Comparison of ENCODE assay signal across 21 cellular contexts in genomic region chr12:130982565-130983225, GRCh38. TPM values are rescaled to one million over a fixed set of nuclear protein-coding genes. Genes with fewer than 3 reads are reported as not detected.
DNase-seq lines count a peak whose midpoint lies in the region; ATAC-seq, FAIRE-seq and TF ChIP-seq lines count a peak whose summit lies in the region.
"Had no signal": no experiment of that assay in that cellular context is flagged by ENCODE, and none has a peak within 500 bp of the region (broad histone marks: within the 10 kb centered on the region; RNA-seq: fewer than 3 reads in every experiment).

No MANE protein-coding gene starts in this region.

- H2AFZ ChIP-seq in HepG2 (ENCODE audit: low read length): no peak overlapping the region

- no peak for TF ChIP-seq CTCF in HepG2 (CRISPR knock-in tag; IDR thresholded peaks at IDR 0.05)
- no peak for TF ChIP-seq CTCF in right lobe of liver (IDR thresholded peaks at IDR 0.05)
- no peak for TF ChIP-seq CTCF in endodermal cell (conservative IDR thresholded peaks at IDR 0.05)
- TF ChIP-seq CTCF in lower lobe of right lung (IDR thresholded peaks at IDR 0.05): no peak
- TF ChIP-seq CTCF in left lung (IDR thresholded peaks at IDR 0.05): no peak

- CTCF ChIA-PET in HepG2 (lab: Yijun Ruan, JAX; ENCODE audit: low intra/inter-chr PET ratio, low total read pairs): no interaction called here

- no peaks in the 10 kb centered on the region for H3K79me2 ChIP-seq in HepG2 (ENCODE audit: insufficient read depth, low read length)

- H3K4me3 Mint-ChIP-seq in endodermal cell: no peak overlapping the region
- H3K4me3 Mint-ChIP-seq: CD4-positive, alpha-beta memory T cell; HFFc6 had no signal

- BruUV-seq in HepG2 (replicated peaks; lab: Mats Ljungman, UMichigan): no TSS peak

- H3K36me3 Mint-ChIP-seq in endodermal cell (ENCODE audit: low read depth): no peaks in the 10 kb centered on the region
- H3K36me3 Mint-ChIP-seq: CD4-positive, alpha-beta memory T cell had no signal

- in situ Hi-C loops in HepG2 (cut with HindIII; ENCODE audit: extremely low pct_ligation_motif_present, low pct_unique_long_range_greater_than_20kb): no loop called here

- no peaks in the 10 kb centered on the region for H3K9me3 Mint-ChIP-seq in endodermal cell

- intact Hi-C loops in HepG2 (cut with micrococcal nuclease; ENCODE audit: unreplicated experiment): loop anchor here (1.0 to 5.0 kb wide), 2 partner anchors 30 to 65 kb away; no protein-coding TSS in a partner anchor
- intact Hi-C loops in right lobe of liver (cut with DNase I): no loop called here
- intact Hi-C loops in lower lobe of right lung (cut with DNase I): no loop called here
- intact Hi-C loops in left lung (cut with DNase I): no loop called here

- H3K36me3 ChIP-seq in HepG2 (replicated peaks in 1 of 2; ENCODE audit: control insufficient read depth in 1 of 2, insufficient read depth in 2 of 2, low read length in 2 of 2): no peaks in the 10 kb centered on the region
- H3K36me3 ChIP-seq in right lobe of liver: no peaks in the 10 kb centered on the region
- H3K36me3 ChIP-seq in endodermal cell (ENCODE audit: control insufficient read depth, insufficient read depth, low read length): no peaks in the 10 kb centered on the region
- H3K36me3 ChIP-seq in lower lobe of right lung: peaks cover 18% of the 10 kb centered on the region
- H3K36me3 ChIP-seq in MG63: no peaks in the 10 kb centered on the region
- peaks cover 0 to 5% of the 10 kb centered on the region in 2 donors for H3K36me3 ChIP-seq in left lung

- H3K27me3 ChIP-seq in HepG2 (ENCODE audit: control insufficient read depth in 1 of 2, insufficient read depth in 2 of 2, low read length in 2 of 2) (no peaks in the 10 kb centered on the region), right lobe of liver (no peaks in the 10 kb centered on the region), endodermal cell (ENCODE audit: control insufficient read depth, insufficient read depth, low read length, poor library complexity, severe bottlenecking) (no peaks in the 10 kb centered on the region), lower lobe of right lung (ENCODE audit: low read depth) (no peaks in the 10 kb centered on the region), MG63 (no peaks in the 10 kb centered on the region), left lung (no peaks in the 10 kb centered on the region)

- WGBS in HepG2 (ENCODE audit: low lambda C conversion rate): 73% methylated on average over 11 of the region's 11 CpGs
- WGBS in right lobe of liver (ENCODE audit: insufficient coverage, low coverage, low lambda C conversion rate, missing lambda C conversion rate): 60% methylated on average over 10 of the region's 11 CpGs
- WGBS in endodermal cell (ENCODE audit: insufficient coverage in 1 of 2, insufficient read length in 1 of 2), 2 experiments: 84 to 86% methylated on average over 8 to 11 of the region's 11 CpGs

- FAIRE-seq in HepG2 (lab: Jason Lieb, UNC): no peak
- FAIRE-seq: A549, H1 had no signal

- TF ChIP-seq RAD21 in HepG2 (CRISPR knock-in tag; IDR thresholded peaks at IDR 0.05): no peak

- H3K9ac ChIP-seq in HepG2 (ENCODE audit: insufficient read depth, low read depth, low read length) (peak overlapping the region; percentile 62), endodermal cell (ENCODE audit: extremely low read depth, low read length, poor library complexity, severe bottlenecking) (no peak overlapping the region)
- H3K9ac ChIP-seq: KMS-11 had no signal

- H3K27ac ChIP-seq in HepG2 (ENCODE audit: extremely low read length, insufficient read depth, low read length) (peak overlapping the region; percentile 92), right lobe of liver (no peak overlapping the region), endodermal cell (ENCODE audit: low read depth, low read length) (no peak overlapping the region), lower lobe of right lung (peak overlapping the region; percentile 6), left lung (no peak overlapping the region)
- H3K27ac ChIP-seq: A549, KMS-11 had no signal

- peaks cover 91% of the 10 kb centered on the region for H3K4me1 ChIP-seq in HepG2 (ENCODE audit: insufficient read depth, low read length)
- H3K4me1 ChIP-seq in right lobe of liver: no peaks in the 10 kb centered on the region
- no peaks in the 10 kb centered on the region for H3K4me1 ChIP-seq in endodermal cell (ENCODE audit: control insufficient read depth, insufficient read depth, low read length)
- peaks cover 12% of the 10 kb centered on the region for H3K4me1 ChIP-seq in lower lobe of right lung
- peaks cover 0 to 20% of the 10 kb centered on the region in 2 donors for H3K4me1 ChIP-seq in left lung
- H3K4me1 ChIP-seq: A549 had no signal

- no peaks in the 10 kb centered on the region for H3K9me3 ChIP-seq in HepG2 (ENCODE audit: low read length)
- H3K9me3 ChIP-seq in right lobe of liver: no peaks in the 10 kb centered on the region
- H3K9me3 ChIP-seq in endodermal cell (ENCODE audit: control insufficient read depth, low read length): no peaks in the 10 kb centered on the region
- H3K9me3 ChIP-seq in lower lobe of right lung: no peaks in the 10 kb centered on the region
- H3K9me3 ChIP-seq in MG63: no peaks in the 10 kb centered on the region
- no peaks in the 10 kb centered on the region for H3K9me3 ChIP-seq in left lung
- H3K9me3 ChIP-seq: A549 had no signal

- H3K4me2 ChIP-seq in HepG2 (ENCODE audit: low read depth, low read length): peak overlapping the region; percentile 60
- H3K4me2 ChIP-seq: A549, KMS-11 had no signal

- TF ChIP-seq POLR2A in HepG2 (IDR thresholded peaks at IDR 0.05; ENCODE audit: insufficient read depth in 1 of 2, low read depth in 2 of 2, low read length in 2 of 2): no peak
- TF ChIP-seq POLR2A in right lobe of liver (IDR thresholded peaks at IDR 0.05): no peak

- no peak for TF ChIP-seq EP300 in HepG2 (IDR thresholded peaks at IDR 0.05; ENCODE audit: low read depth in 2 of 2, low read length in 2 of 2)
- TF ChIP-seq EP300 in HepG2 (CRISPR knock-in tag; IDR thresholded peaks at IDR 0.05; ENCODE audit: borderline replicate concordance): no peak

- POLR2A ChIA-PET in HepG2 (lab: Yijun Ruan, JAX): interaction anchor here (1.2 to 3.9 kb wide), 10 partner anchors 8 to 108 kb away, joined by 3 to 45 read pairs (median 5); partner anchors contain the start of gene ADGRD1

- H3K27ac Mint-ChIP-seq in endodermal cell: no peak overlapping the region
- H3K27ac Mint-ChIP-seq: HFFc6 had no signal

- ATAC-seq in HepG2: no peak
- no peak for ATAC-seq in right lobe of liver
- peak in 1 of 2 donors; percentile 16 for ATAC-seq in lower lobe of right lung
- no peak for ATAC-seq in left lung
- no peak for ATAC-seq in HG03520 (IDR thresholded peaks at IDR 0.05; ENCODE audit: unreplicated experiment)
- ATAC-seq: A549, Panc1 had no signal

- H3K4me1 Mint-ChIP-seq in endodermal cell: no peaks in the 10 kb centered on the region

- peaks cover 3% of the 10 kb centered on the region for H3K27me3 Mint-ChIP-seq in endodermal cell (ENCODE audit: insufficient read depth)

- no peak for DNase-seq in HepG2 (ENCODE audit: low spot score)
- DNase-seq in right lobe of liver: no peak
- DNase-seq in endodermal cell: peak; percentile 37
- DNase-seq in lower lobe of right lung: no peak
- no peak for DNase-seq in MG63
- DNase-seq in left lung: no peak
- DNase-seq in middle frontal gyrus (ENCODE audit: extremely low spot score, low spot score): no peak
- DNase-seq: CD4-positive, alpha-beta memory T cell; DMS79; GDM1; HFFc6; MM.1S; NCI-H1105; NCI-H1694 treated with DMSO at 0.1 percent for 48 hours; NCI-H774; SHP77 had no signal

- H4K20me1 ChIP-seq in HepG2 (ENCODE audit: insufficient read depth, low read length): no peaks in the 10 kb centered on the region

- H3K4me3 ChIP-seq in HepG2 (replicated peaks in 1 of 3; ENCODE audit: insufficient read depth in 1 of 3, low read depth in 2 of 3, low read length in 3 of 3): peak overlapping the region in 1 of 3 experiments; percentile 9; a peak in 1 of 6 replicates
- H3K4me3 ChIP-seq in right lobe of liver: no peak overlapping the region
- H3K4me3 ChIP-seq in endodermal cell (ENCODE audit: low read length): no peak overlapping the region
- no peak overlapping the region for H3K4me3 ChIP-seq in lower lobe of right lung
- H3K4me3 ChIP-seq in MG63: no peak overlapping the region
- H3K4me3 ChIP-seq in left lung: no peak overlapping the region
- H3K4me3 ChIP-seq: A549 had no signal

RNA-seq across cellular contexts. Expression of gene ADGRD1, which starts 29.0 kb away (rescaled TPM):
- 0.34 and 0.46 TPM in 2 replicates for total RNA-seq in HepG2 (2016; rRNA removed; fragmentation: Illumina TruSeq; extraction: Trizol)
- 0.26 and 0.30 TPM in 2 replicates for total RNA-seq in HepG2 (2016; cell fraction: cytosol; rRNA removed; fragmentation: Illumina TruSeq; extraction: Trizol; ENCODE audit: low read depth)
- total RNA-seq in HepG2 (2016; cell fraction: insoluble cytoplasmic fraction; rRNA removed; fragmentation: Illumina TruSeq; extraction: Trizol): 0.27 and 0.35 TPM in 2 replicates
- 0.28 and 0.38 TPM in 2 replicates for total RNA-seq in HepG2 (2016; cell fraction: membrane; rRNA removed; fragmentation: Illumina TruSeq; extraction: Trizol)
- total RNA-seq in HepG2 (2016; cell fraction: nucleus; rRNA removed; fragmentation: Illumina TruSeq; extraction: Trizol): 0.47 and 0.62 TPM in 2 replicates
- polyA plus RNA-seq in HepG2 (2011; rRNA removed): 12.4 and 25.0 TPM in 2 replicates
- 6.9 and 10.2 TPM in 2 replicates for polyA plus RNA-seq in HepG2 (2011; cell fraction: cytosol; rRNA removed)
- 71.2 and 100 TPM in 2 replicates for polyA plus RNA-seq in HepG2 (2011; cell fraction: nucleus; rRNA removed)
- 32.9 and 44.4 TPM in 2 replicates for polyA plus RNA-seq in HepG2 (2012)
- polyA plus RNA-seq in HepG2 (2016; cell fraction: cytosol; fragmentation: Illumina TruSeq; extraction: Trizol; ENCODE audit: low read depth): 0.14 TPM in 1 of 2 replicates, not detected in the other
- 0.26 and 0.38 TPM in 2 replicates for polyA plus RNA-seq in HepG2 (2016; cell fraction: insoluble cytoplasmic fraction; fragmentation: Illumina TruSeq; extraction: Trizol; ENCODE audit: low read depth)
- polyA plus RNA-seq in HepG2 (2016; cell fraction: membrane; fragmentation: Illumina TruSeq; extraction: Trizol; ENCODE audit: low read depth): 0.05 TPM in 1 of 2 replicates, not detected in the other
- 0.79 and 1.0 TPM in 2 replicates for polyA plus RNA-seq in HepG2 (2016; cell fraction: nucleus; fragmentation: Illumina TruSeq; extraction: Trizol; ENCODE audit: insufficient read depth, low read depth)
- 2.3 and 27.8 TPM in 2 replicates for polyA minus RNA-seq in HepG2 (2011; rRNA and poly(A)+ RNA removed; ENCODE audit: low replicate concordance)
- 3.3 and 10.6 TPM in 2 replicates for polyA minus RNA-seq in HepG2 (2011; cell fraction: cytosol; rRNA and poly(A)+ RNA removed)
- 26.3 and 39.8 TPM in 2 replicates for polyA minus RNA-seq in HepG2 (2011; cell fraction: nucleus; rRNA and poly(A)+ RNA removed)
- 10 to 100 TPM in 4 of 6 experiments, 1 to 10 TPM in 2; 4.7 to 17.0 (median 10.9) TPM for total RNA-seq in right lobe of liver
- 1 to 10 TPM; 1.3 to 2.9 TPM for total RNA-seq in endodermal cell
- polyA plus RNA-seq in endodermal cell (2013, experiment 1 of 2): 2.3 TPM
- polyA plus RNA-seq in endodermal cell (2013, experiment 2 of 2): 1.7 TPM
- 108 TPM for total RNA-seq in lower lobe of right lung
- 0.89 and 5.3 TPM in 2 replicates for total RNA-seq in MG63 (2014; rRNA removed; shearing (Covaris generic); ENCODE audit: low replicate concordance)
- 100 to 1,000 TPM in 1 of 2 donors, 10 to 100 TPM in 1; 70.2 to 167 TPM for total RNA-seq in left lung
- total RNA-seq: CD4-positive, alpha-beta memory T cell; HFFc6 had no signal
- polyA plus RNA-seq: CD4-positive, alpha-beta memory T cell had no signal

Comparison
In these comparisons a context has a peak if more than half of its experiments do, and no peak if none do; other contexts are left out.
1. H3K27ac ChIP-seq: peak in HepG2 (single experiment) and lower lobe of right lung (single experiment); none in right lobe of liver (0 of 3), endodermal cell (single experiment) and left lung (0 of 2).